1 cellular context compared by ENCODE assay signal in genomic region chr6:138235693-138236092, GRCh38.
TF ChIP-seq lines count a peak whose summit lies in the region.

No MANE protein-coding gene starts in this region.

TF ChIP-seq in K562, 482 proteins besides CTCF, POLR2A, EP300 and RAD21 (continued from another document):
- TF ChIP-seq C11orf30 (IDR thresholded peaks at IDR 0.05; ENCODE audit: low read depth): peak; percentile 69
- TF ChIP-seq MAFF (IDR thresholded peaks at IDR 0.05; ENCODE audit: low read length): peak; percentile 44
